In genomic region chr3:184154909-184155643, GRCh38 we compare ENCODE assay signal across 1 cellular context.
TF ChIP-seq lines count a peak whose summit lies in the region.

Gene DVL3 (plus strand): TSS chr3:184155377. CDS start chr3:184155636, 259 bp downstream.

TF ChIP-seq in GM12878, 131 proteins besides CTCF, POLR2A, EP300 and RAD21 (continued from another document):
- TF ChIP-seq ZNF687 (IDR thresholded peaks at IDR 0.05) (0 out of 2 replicates have a peak, but pooled peaks have one; percentile 11), ATF2 (IDR thresholded peaks at IDR 0.05; ENCODE audit: low read length) (no peak), TBL1XR1 (IDR thresholded peaks at IDR 0.05; ENCODE audit: low read depth, low read length) (no peak), ESRRA (IDR thresholded peaks at IDR 0.05; ENCODE audit: low read length) (no peak), CHD2 (IDR thresholded peaks at IDR 0.05; ENCODE audit: borderline replicate concordance, low read depth, low read length) (0 out of 2 replicates have a peak, but pooled peaks have one; percentile 22), SP1 (IDR thresholded peaks at IDR 0.05; ENCODE audit: low read depth, low read length) (peak; percentile 41), BCL3 (IDR thresholded peaks at IDR 0.05; ENCODE audit: borderline replicate concordance, insufficient read depth, low read depth, low read length, poor library complexity, severe bottlenecking) (no peak), USF2 (IDR thresholded peaks at IDR 0.05; ENCODE audit: borderline replicate concordance, low read depth, low read length) (no peak), LARP7 (IDR thresholded peaks at IDR 0.05) (no peak; the same call in 1 of the 2 replicates), GABPA (IDR thresholded peaks at IDR 0.05; ENCODE audit: low read depth) (0 out of 2 replicates have a peak, but pooled peaks have one; percentile 29), TAF1 (IDR thresholded peaks at IDR 0.05; ENCODE audit: borderline replicate concordance, low read depth, low read length) (0 out of 2 replicates have a peak, but pooled peaks have one; percentile 22), JUNB (IDR thresholded peaks at IDR 0.05) (no peak), MLLT1 (IDR thresholded peaks at IDR 0.05) (0 out of 2 replicates have a peak, but pooled peaks have one; percentile 6), EGR1 (IDR thresholded peaks at IDR 0.05; ENCODE audit: borderline replicate concordance in 1 of 2, low read depth in 2 of 2, low read length in 2 of 2) (peak in 1 of 2 experiments; percentile 38; a peak in 1 of 3 replicates), TARDBP (IDR thresholded peaks at IDR 0.05; ENCODE audit: borderline replicate concordance) (no peak), EZH2 (IDR thresholded peaks at IDR 0.05; ENCODE audit: borderline replicate concordance, control insufficient read depth, low read depth, low read length) (no peak), ELK1 (IDR thresholded peaks at IDR 0.05; ENCODE audit: low read depth, low read length) (no peak), BHLHE40 (IDR thresholded peaks at IDR 0.05; ENCODE audit: borderline replicate concordance in 1 of 2, low read depth in 2 of 2, low read length in 1 of 2) (peak in 1 of 2 experiments; percentile 44; a peak in 2 of 4 replicates), ZNF622 (IDR thresholded peaks at IDR 0.05) (no peak), YY1 (IDR thresholded peaks at IDR 0.05; ENCODE audit: low read depth, low read length) (no peak), BACH1 (IDR thresholded peaks at IDR 0.05; ENCODE audit: borderline replicate concordance) (peak; percentile 72; the same call in 1 of the 2 replicates), RB1 (IDR thresholded peaks at IDR 0.05; ENCODE audit: borderline replicate concordance) (peak; percentile 77; the same call in 1 of the 2 replicates), GATAD2B (conservative IDR thresholded peaks at IDR 0.05; ENCODE audit: low read depth) (0 out of 2 replicates have a peak, but pooled peaks have one; percentile 50), SPI1 (IDR thresholded peaks at IDR 0.05; ENCODE audit: borderline replicate concordance, insufficient read depth, low read depth, low read length) (no peak), IKZF1 (conservative IDR thresholded peaks at IDR 0.05) (peak; percentile 79), CEBPZ (IDR thresholded peaks at IDR 0.05; ENCODE audit: low read depth, low read length) (no peak), ETV6 (conservative IDR thresholded peaks at IDR 0.05 in 1 of 2, IDR thresholded peaks at IDR 0.05 in 1 of 2; ENCODE audit: borderline replicate concordance in 1 of 2, low read depth in 1 of 2) (no peak), TCF3 (IDR thresholded peaks at IDR 0.05; ENCODE audit: borderline replicate concordance, insufficient read depth, low read depth, low read length) (no peak), YBX1 (IDR thresholded peaks at IDR 0.05) (no peak), SMAD1 (IDR thresholded peaks at IDR 0.05; ENCODE audit: low read depth, partially characterized antibody) (no peak), NR2C1 (IDR thresholded peaks at IDR 0.05) (peak; percentile 21; the same call in 1 of the 2 replicates), IKZF2 (IDR thresholded peaks at IDR 0.05) (0 out of 4 replicates have a peak, but pooled peaks of 1 of the 2 experiments have one; percentile 24), USF1 (IDR thresholded peaks at IDR 0.05; ENCODE audit: borderline replicate concordance, extremely low read length, insufficient read depth, low read depth, low read length) (no peak), EED (IDR thresholded peaks at IDR 0.05; ENCODE audit: low read depth) (no peak), NR2F1 (conservative IDR thresholded peaks at IDR 0.05) (peak; percentile 38; the same call in 1 of the 2 replicates), HDAC6 (IDR thresholded peaks at IDR 0.05; ENCODE audit: unreplicated experiment) (no peak), RELA (IDR thresholded peaks at IDR 0.05; ENCODE audit: borderline replicate concordance, partially characterized antibody) (no peak), ZSCAN29 (IDR thresholded peaks at IDR 0.05) (no peak), MEF2B (IDR thresholded peaks at IDR 0.05; ENCODE audit: partially characterized antibody, poor library complexity, severe bottlenecking) (no peak), KDM1A (IDR thresholded peaks at IDR 0.05; ENCODE audit: borderline replicate concordance) (no peak), NKRF (conservative IDR thresholded peaks at IDR 0.05) (no peak), TCF12 (IDR thresholded peaks at IDR 0.05; ENCODE audit: low read depth, low read length) (0 out of 2 replicates have a peak, but pooled peaks have one; percentile 7)
